In genomic region chr5:14410942-14411258, GRCh38 we compare ENCODE assay signal across 13 cellular contexts.
DNase-seq lines count a peak whose midpoint lies in the region; ATAC-seq, FAIRE-seq and TF ChIP-seq lines count a peak whose summit lies in the region.
"Had no signal": no experiment of that assay in that cellular context is flagged by ENCODE, and none has a peak within 500 bp of the region (broad histone marks: within the 10 kb centered on the region; RNA-seq: fewer than 3 reads in every experiment).

No MANE protein-coding gene starts in this region.

- peaks cover 6 to 69% (median 46%) of the 10 kb centered on the region in 3 experiments; a peak in 5 of 7 replicates for H3K36me3 Mint-ChIP-seq in H9 (ENCODE audit: insufficient read depth in 1 of 3, low read depth in 3 of 3)

- no peak overlapping the region for H3K4ac ChIP-seq in H9 (ENCODE audit: low read depth, low read length)

- no peak overlapping the region for H2BK5ac ChIP-seq in H9 (ENCODE audit: insufficient read length, low read length)

- no peaks in the 10 kb centered on the region for H3K9me3 ChIP-seq in heart left ventricle
- no peaks in the 10 kb centered on the region for H3K9me3 ChIP-seq in right atrium auricular region
- no peaks in the 10 kb centered on the region for H3K9me3 ChIP-seq in kidney (ENCODE audit: control insufficient read depth in 1 of 2, low read length in 2 of 2)
- H3K9me3 ChIP-seq in H9 (ENCODE audit: control insufficient read depth, low read depth, low read length), result no peaks in the 10 kb centered on the region

- no peaks in the 10 kb centered on the region for H3K79me1 ChIP-seq in H9 (ENCODE audit: insufficient read depth, low read depth, low read length, poor library complexity, severe bottlenecking)

- H3K36me3 ChIP-seq in heart left ventricle, result peaks cover 0 to 96% (median 88%) of the 10 kb centered on the region in 9 donors
- peaks cover 25% of the 10 kb centered on the region for H3K36me3 ChIP-seq in right atrium auricular region
- H3K36me3 ChIP-seq in kidney (ENCODE audit: control insufficient read depth in 1 of 2, insufficient read depth in 2 of 2, low read length in 2 of 2), result peaks cover 19 to 34% of the 10 kb centered on the region in 2 donors

- H4K20me1 ChIP-seq in H9 (ENCODE audit: control insufficient read depth, insufficient read depth, insufficient read length), result no peaks in the 10 kb centered on the region

- intact Hi-C loops in heart left ventricle (cut with DNase I), result loop anchor here in 1 of 10 donors (5.0 kb wide), 1 partner anchor 36 kb away; no protein-coding TSS in a partner anchor
- intact Hi-C loops in cardiac septum (cut with DNase I), result no loop called here
- intact Hi-C loops in sciatic nerve (cut with DNase I), result no loop called here
- intact Hi-C loops in kidney (cut with DNase I), result no loop called here

- ATAC-seq in heart left ventricle (peak in 2 of 4 donors; percentile 9 to 16), sciatic nerve (peak; percentile 72), GM18520 (IDR thresholded peaks at IDR 0.05; ENCODE audit: unreplicated experiment) (no peak)

- H3K79me2 ChIP-seq in H9 (ENCODE audit: insufficient read depth, low read length), result no peaks in the 10 kb centered on the region

- H4K91ac ChIP-seq in H9 (ENCODE audit: insufficient read length, low read depth, low read length), result no peak overlapping the region

- TF ChIP-seq CTCF in heart left ventricle (IDR thresholded peaks at IDR 0.05) (no peak), right atrium auricular region (IDR thresholded peaks at IDR 0.05) (no peak), kidney (IDR thresholded peaks at IDR 0.05; ENCODE audit: borderline replicate concordance, extremely low read depth, insufficient read depth) (no peak), H9 (conservative IDR thresholded peaks at IDR 0.05) (no peak)

- H3K4me2 ChIP-seq in H9 (ENCODE audit: insufficient read depth, insufficient read length, low read length), result no peak overlapping the region

- no peak overlapping the region for H2AFZ ChIP-seq in H9 (ENCODE audit: low read length)

- DNase-seq in heart left ventricle (no peak), cardiac septum (ENCODE audit: low spot score) (no peak), right atrium auricular region (ENCODE audit: low spot score) (no peak), sciatic nerve (ENCODE audit: low spot score) (no peak), kidney (no peak), H9 (no peak), HT-29 (ENCODE audit: low spot score) (no peak)
- DNase-seq: activated CD4-positive, alpha-beta memory T cell treated with anti-CD3 and anti-CD28 coated beads, Interleukin-2, amount 10 ng/mL, durations not matched to agents 7 days and 5 days; Calu3; GF-D8 had no signal

- H3K9me3 Mint-ChIP-seq in H9, result no peaks in the 10 kb centered on the region
- H3K9me3 Mint-ChIP-seq: activated CD4-positive, alpha-beta memory T cell treated with anti-CD3 and anti-CD28 coated beads, Interleukin-2, amount 10 ng/mL, durations not matched to agents 7 days and 5 days had no signal

- no peak for TF ChIP-seq POLR2A in heart left ventricle (IDR thresholded peaks at IDR 0.05)

- H3K4me3 ChIP-seq in heart left ventricle (no peak overlapping the region), right atrium auricular region (no peak overlapping the region), kidney (ENCODE audit: low read length in 2 of 2) (no peak overlapping the region)
- H3K4me3 ChIP-seq: lung, skin epidermis had no signal

- H3K18ac ChIP-seq in H9 (ENCODE audit: insufficient read length, low read depth, low read length), result no peak overlapping the region

- H3K4me1 ChIP-seq in heart left ventricle, result peaks cover 0 to 49% (median 20%) of the 10 kb centered on the region in 12 donors
- H3K4me1 ChIP-seq in right atrium auricular region, result peaks cover 0 to 18% of the 10 kb centered on the region in 2 donors
- peaks cover 5% of the 10 kb centered on the region in 2 donors for H3K4me1 ChIP-seq in kidney (ENCODE audit: control insufficient read depth in 1 of 2, insufficient read depth in 1 of 2, low read depth in 1 of 2, low read length in 2 of 2)
- no peaks in the 10 kb centered on the region for H3K4me1 ChIP-seq in H9 (ENCODE audit: insufficient read depth, low read length)

- H3K4me1 Mint-ChIP-seq in H9, result peaks cover 16 to 26% of the 10 kb centered on the region in 2 experiments

- no peak overlapping the region for H3K56ac ChIP-seq in H9 (ENCODE audit: insufficient read length, low read depth, low read length)

- peak overlapping the region; percentile 10 to 75 (median 55) for H3K27ac ChIP-seq in heart left ventricle
- H3K27ac ChIP-seq in right atrium auricular region, result peak overlapping the region; percentile 50 to 68
- no peak overlapping the region for H3K27ac ChIP-seq in kidney (ENCODE audit: low read depth in 2 of 2, low read length in 2 of 2)
- H3K27ac ChIP-seq in H9 (ENCODE audit: insufficient read length, low read depth, low read length), result no peak overlapping the region

- H3K9ac ChIP-seq in kidney (ENCODE audit: low read length in 2 of 2) (no peak overlapping the region), H9 (ENCODE audit: extremely low read depth, insufficient read length, low read length) (no peak overlapping the region)

- no peak overlapping the region for H4K8ac ChIP-seq in H9 (replicated peaks; ENCODE audit: insufficient read length, low read depth, low read length)

- H3K27me3 Mint-ChIP-seq in H9 (ENCODE audit: low read depth), result no peaks in the 10 kb centered on the region
- H3K27me3 Mint-ChIP-seq: activated CD4-positive, alpha-beta memory T cell treated with anti-CD3 and anti-CD28 coated beads, Interleukin-2, amount 10 ng/mL, durations not matched to agents 7 days and 5 days had no signal

- peak overlapping the region in 1 of 3 experiments; percentile 30; a peak in 1 of 7 replicates for H3K27ac Mint-ChIP-seq in H9
- H3K27ac Mint-ChIP-seq: activated CD4-positive, alpha-beta memory T cell treated with anti-CD3 and anti-CD28 coated beads, Interleukin-2, amount 10 ng/mL, durations not matched to agents 7 days and 5 days had no signal

- H2BK20ac ChIP-seq in H9 (ENCODE audit: low read depth, low read length, poor library complexity, severe bottlenecking), result no peak overlapping the region

- 66 to 80% (median 75%) methylated on average over 5 of the region's 5 CpGs for WGBS in heart left ventricle, 4 donors
- WGBS in H9 (ENCODE audit: extremely low coverage, insufficient read length, low lambda C conversion rate), result no CpG with 5 or more reads among the region's 5 CpGs

- H2BK12ac ChIP-seq in H9 (ENCODE audit: insufficient read length, low read depth, low read length), result no peak overlapping the region

- no peak overlapping the region for H3K4me3 Mint-ChIP-seq in H9
- H3K4me3 Mint-ChIP-seq: activated CD4-positive, alpha-beta memory T cell treated with anti-CD3 and anti-CD28 coated beads, Interleukin-2, amount 10 ng/mL, durations not matched to agents 7 days and 5 days had no signal

- no peak for FAIRE-seq in kidney (lab: Jason Lieb, UNC)

- H2BK120ac ChIP-seq in H9 (ENCODE audit: low read depth, low read length, poor library complexity, severe bottlenecking), result no peak overlapping the region

- no peak overlapping the region for H4K5ac ChIP-seq in H9 (ENCODE audit: insufficient read length, low read depth, low read length)

- H3K27me3 ChIP-seq in heart left ventricle (no peaks in the 10 kb centered on the region), right atrium auricular region (no peaks in the 10 kb centered on the region), H9 (ENCODE audit: insufficient read depth, low read length) (no peaks in the 10 kb centered on the region)

- H3T11ph ChIP-seq in H9 (ENCODE audit: low read length), result no peak overlapping the region

- H3K14ac ChIP-seq in H9 (ENCODE audit: insufficient read depth, low read length), result no peak overlapping the region

- no peaks in the 10 kb centered on the region for H3K23me2 ChIP-seq in H9 (ENCODE audit: insufficient read length, low read depth, low read length, poor library complexity, severe bottlenecking)

- H3K23ac ChIP-seq in H9 (ENCODE audit: insufficient read length, low read depth, low read length), result no peak overlapping the region

- no peak overlapping the region for H2AK5ac ChIP-seq in H9 (ENCODE audit: insufficient read length, low read length)

- no peak overlapping the region for H2BK15ac ChIP-seq in H9 (ENCODE audit: low read depth, low read length)

Comparison
In these comparisons a context has a peak if more than half of its experiments do, and no peak if none do; other contexts are left out.
1. H3K27ac ChIP-seq: peak in heart left ventricle (12 of 12) and right atrium auricular region (2 of 2); none in kidney (0 of 2) and H9 (single experiment).